ENCODE assay signal across 9 cellular contexts in the genomic region with DNA sequence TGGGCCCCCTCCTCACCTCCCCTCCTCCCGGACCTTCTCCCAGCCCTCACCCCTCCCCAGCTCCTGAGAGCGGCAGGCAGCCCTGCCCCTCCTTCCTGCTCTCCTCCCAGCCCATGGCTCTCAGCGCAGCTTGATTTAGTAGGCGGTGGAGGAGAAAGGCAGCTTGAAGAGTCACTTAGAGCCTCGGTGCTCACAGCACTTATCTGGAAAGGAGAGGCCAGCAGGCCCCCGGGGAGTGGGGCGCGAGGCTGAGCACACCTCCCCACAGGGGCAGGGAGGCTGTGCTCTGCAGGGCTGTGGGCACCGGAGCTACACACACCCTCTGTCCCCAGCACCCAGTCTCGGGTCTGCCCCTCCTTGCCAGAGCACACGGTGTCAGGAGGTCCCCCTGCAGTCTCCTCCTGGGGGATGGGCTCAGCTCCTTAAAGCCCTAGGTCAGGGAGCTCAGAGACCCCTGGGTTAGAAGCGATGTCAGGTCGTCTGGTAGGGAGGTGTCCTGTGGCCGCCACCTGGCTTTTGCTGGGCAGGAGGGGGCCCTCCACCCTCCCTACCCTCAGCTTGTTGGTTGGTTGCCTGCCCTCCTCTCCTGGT.
A peak's percentile ranks its signal among the peaks of the same experiment; 100 is the strongest.
DNase-seq lines count a peak whose midpoint lies in the region; ATAC-seq and TF ChIP-seq lines count a peak whose summit lies in the region.
"Had no signal": no experiment of that assay in that cellular context is flagged by ENCODE, and none has a peak within 500 bp of the region (broad histone marks: within the 10 kb centered on the region; RNA-seq: fewer than 3 reads in every experiment).

No MANE protein-coding gene starts in this region.

- 3% methylated on average over 10 of the region's 14 CpGs for WGBS in mesenchymal stem cell

- H3K27me3 ChIP-seq in Caco-2 (replicated peaks; ENCODE audit: control insufficient read depth, insufficient read depth, low read length), result no peaks in the 10 kb centered on the region
- H3K27me3 ChIP-seq in mesenchymal stem cell (ENCODE audit: control insufficient read depth in 1 of 2, insufficient read depth in 1 of 2, low read length in 2 of 2), result peaks cover 8 to 19% of the 10 kb centered on the region in 2 experiments
- peaks cover 24% of the 10 kb centered on the region for H3K27me3 ChIP-seq in brain microvascular endothelial cell (replicated peaks)

- no peaks in the 10 kb centered on the region for H3K9me3 ChIP-seq in Caco-2
- no peaks in the 10 kb centered on the region for H3K9me3 ChIP-seq in mesenchymal stem cell (ENCODE audit: control insufficient read depth, low read length)

- no peaks in the 10 kb centered on the region for H3K36me3 Mint-ChIP-seq in Caco-2 (ENCODE audit: insufficient read depth, unreplicated experiment)

- no peak overlapping the region for H2AK5ac ChIP-seq in mesenchymal stem cell (ENCODE audit: low read length, severe bottlenecking)

- H3K27ac Mint-ChIP-seq in Caco-2 (ENCODE audit: unreplicated experiment), result no peak overlapping the region

- H4K8ac ChIP-seq in mesenchymal stem cell (ENCODE audit: low read length), result no peak overlapping the region

- peak overlapping the region in 1 of 2 experiments; percentile 38 for H3K4ac ChIP-seq in mesenchymal stem cell (ENCODE audit: low read depth in 1 of 2, low read length in 2 of 2)

- peak overlapping the region; percentile 40 for H3K27ac ChIP-seq in angular gyrus (ENCODE audit: low read depth, low read length)
- no peak overlapping the region for H3K27ac ChIP-seq in mesenchymal stem cell (ENCODE audit: low read length, poor library complexity, severe bottlenecking)
- H3K27ac ChIP-seq in brain microvascular endothelial cell, result no peak overlapping the region
- H3K27ac ChIP-seq: epithelial cell of prostate had no signal

- H3K4me3 Mint-ChIP-seq in Caco-2 (ENCODE audit: unreplicated experiment), result peak overlapping the region; percentile 69

- no peaks in the 10 kb centered on the region for H3K27me3 Mint-ChIP-seq in Caco-2 (ENCODE audit: insufficient read depth, unreplicated experiment)

- intact Hi-C loops in Caco-2 (cut with micrococcal nuclease; ENCODE audit: unreplicated experiment), result no loop called here

- BruUV-seq in Caco-2 (replicated peaks; lab: Mats Ljungman, UMichigan), result no TSS peak

- H3K14ac ChIP-seq in mesenchymal stem cell (ENCODE audit: low read length in 2 of 2), result peak overlapping the region in 1 of 2 experiments; percentile 64

- no peak overlapping the region for H2BK15ac ChIP-seq in mesenchymal stem cell (ENCODE audit: low read depth, poor library complexity, severe bottlenecking)

- no peak for TF ChIP-seq CTCF in Caco-2 (IDR thresholded peaks at IDR 0.05; ENCODE audit: insufficient read depth in 1 of 2, low read depth in 1 of 2, low read length in 1 of 2, severe bottlenecking in 1 of 2, unreplicated experiment in 1 of 2)
- TF ChIP-seq CTCF in brain microvascular endothelial cell (IDR thresholded peaks at IDR 0.05; ENCODE audit: low read depth, low read length, missing control alignments), result no peak

- in situ Hi-C loops in brain microvascular endothelial cell (cut with HindIII; ENCODE audit: low pct_ligation_motif_present, low sequenced_read_pairs), result no loop called here

- no peak overlapping the region for H4K91ac ChIP-seq in mesenchymal stem cell (ENCODE audit: low read length)

- H3K4me1 ChIP-seq in Caco-2 (peaks cover 36% of the 10 kb centered on the region), mesenchymal stem cell (ENCODE audit: control insufficient read depth, insufficient read depth, low read depth, low read length) (peaks cover 79% of the 10 kb centered on the region)

- no peaks in the 10 kb centered on the region for H3K36me3 ChIP-seq in Caco-2 (ENCODE audit: control insufficient read depth, insufficient read depth, low read length)
- no peaks in the 10 kb centered on the region for H3K36me3 ChIP-seq in mesenchymal stem cell (ENCODE audit: control insufficient read depth in 1 of 2, insufficient read depth in 2 of 2, low read depth in 1 of 2, low read length in 2 of 2)
- no peaks in the 10 kb centered on the region for H3K36me3 ChIP-seq in brain microvascular endothelial cell (replicated peaks)

- H3K4me2 ChIP-seq in mesenchymal stem cell (ENCODE audit: low read length, poor library complexity, severe bottlenecking), result peak overlapping the region; percentile 61

- ATAC-seq in HG03460 (IDR thresholded peaks at IDR 0.05; ENCODE audit: unreplicated experiment), result no peak
- no peak for ATAC-seq in HG03378 (IDR thresholded peaks at IDR 0.05; ENCODE audit: unreplicated experiment)
- ATAC-seq in HG02642 (IDR thresholded peaks at IDR 0.05; ENCODE audit: poor library complexity, unreplicated experiment), result no peak

- no peak overlapping the region for H2AFZ ChIP-seq in mesenchymal stem cell (ENCODE audit: low read depth, low read length)

- CTCF ChIA-PET in Caco-2 (lab: Charles Lee), result interaction anchor here (0.6 to 2.2 kb wide), 10 partner anchors 10 to 554 kb away, joined by 3 to 9 read pairs (median 4); no protein-coding TSS in a partner anchor

- H2BK12ac ChIP-seq in mesenchymal stem cell (ENCODE audit: low read length in 2 of 2), result peak overlapping the region; percentile 30 to 83

- H3K79me1 ChIP-seq in mesenchymal stem cell (replicated peaks; ENCODE audit: low read length, poor library complexity, severe bottlenecking), result peaks cover 6% of the 10 kb centered on the region

- H3K23ac ChIP-seq in mesenchymal stem cell (ENCODE audit: low read length in 2 of 2), result no peak overlapping the region

- H3K9me3 Mint-ChIP-seq in Caco-2 (ENCODE audit: unreplicated experiment), result no peaks in the 10 kb centered on the region

- H3K18ac ChIP-seq in mesenchymal stem cell (ENCODE audit: low read depth in 1 of 2, low read length in 2 of 2), result peak overlapping the region; percentile 54 to 76

- peaks cover 23% of the 10 kb centered on the region for H3K4me1 Mint-ChIP-seq in Caco-2 (ENCODE audit: low read depth, unreplicated experiment)

- H2BK5ac ChIP-seq in mesenchymal stem cell (ENCODE audit: low read depth, low read length, poor library complexity, severe bottlenecking), result peak overlapping the region; percentile 48

- no peak for DNase-seq in Caco-2
- DNase-seq in NCI-H1105 (lab: John Stamatoyannopoulos, UW), result peak; percentile 55
- peak; percentile 83 for DNase-seq in mesenchymal stem cell
- no peak for DNase-seq in brain microvascular endothelial cell

- POLR2A ChIA-PET in Caco-2 (lab: Charles Lee), result interaction anchor here (0.5 to 0.9 kb wide), 4 partner anchors 11 to 251 kb away, joined by 4 to 10 read pairs (median 6); no protein-coding TSS in a partner anchor

- H2BK120ac ChIP-seq in mesenchymal stem cell (ENCODE audit: low read depth, low read length), result peak overlapping the region; percentile 43

- peak overlapping the region; percentile 38 for H3K9ac ChIP-seq in mesenchymal stem cell (ENCODE audit: low read length)

- H3K4me3 ChIP-seq in Caco-2 (ENCODE audit: low read depth, low read length) (peak overlapping the region; percentile 40), mesenchymal stem cell (ENCODE audit: insufficient read depth in 1 of 2, low read depth in 1 of 2, low read length in 2 of 2) (peak overlapping the region in 1 of 2 experiments; percentile 66), brain microvascular endothelial cell (ENCODE audit: low read depth, low read length) (no peak overlapping the region)

Comparison
In these comparisons a context has a peak if more than half of its experiments do, and no peak if none do; other contexts are left out.
1. DNase-seq: peak in NCI-H1105 (single experiment) and mesenchymal stem cell (single experiment); none in Caco-2 (0 of 2) and brain microvascular endothelial cell (single experiment).